17 cellular contexts compared by ENCODE assay signal in the genomic region with DNA sequence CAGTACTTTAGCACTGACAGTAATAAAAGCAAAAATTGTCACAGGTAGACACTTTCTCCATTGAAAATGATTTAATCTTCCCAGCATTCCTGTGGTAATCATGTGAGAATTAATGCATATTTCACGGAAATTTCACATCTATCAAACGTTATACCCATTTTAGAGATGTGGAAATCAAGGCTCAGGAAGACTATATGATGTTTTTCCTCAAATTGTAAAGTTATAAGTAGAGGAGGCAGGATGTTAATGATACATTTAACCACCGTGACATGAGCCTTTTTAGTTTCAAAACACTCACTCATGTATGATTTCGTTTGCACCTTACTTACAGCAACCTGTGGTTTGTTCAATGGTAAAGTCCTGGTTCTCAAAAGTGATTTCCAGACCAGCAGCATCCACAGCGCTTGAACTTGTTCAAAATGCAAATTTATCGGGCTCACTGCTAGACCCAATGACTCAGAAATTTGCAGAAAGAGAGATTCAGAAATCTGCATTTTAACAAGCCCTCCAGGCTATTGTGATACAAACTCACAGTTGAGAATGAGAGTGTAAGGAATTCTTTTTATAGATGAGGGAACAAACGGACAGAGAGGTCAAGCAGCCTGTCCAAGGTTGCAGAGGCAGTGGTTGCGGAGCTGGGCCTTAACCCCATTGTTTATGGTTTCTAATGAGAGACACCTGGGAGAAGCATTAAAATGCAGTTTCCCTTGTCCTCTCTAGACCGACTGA.
DNase-seq lines count a peak whose midpoint lies in the region; ATAC-seq, FAIRE-seq and TF ChIP-seq lines count a peak whose summit lies in the region.
"Had no signal": no experiment of that assay in that cellular context is flagged by ENCODE, and none has a peak within 500 bp of the region (broad histone marks: within the 10 kb centered on the region; RNA-seq: fewer than 3 reads in every experiment).

No MANE protein-coding gene starts in this region.

- H3K18ac ChIP-seq in IMR-90 (ENCODE audit: low read depth, low read length), result 0 out of 2 replicates have a peak overlapping the region, but pooled peaks have one; percentile 5

- dilution Hi-C loops in IMR-90 (cut with HindIII; ENCODE audit: low sequenced_read_pairs, unreplicated experiment), result no loop called here

- CTCF ChIA-PET in A549 (lab: Yijun Ruan, JAX), result interaction anchor here (1.6 kb wide), 1 partner anchor 676 kb away, joined by 3 read pairs; no protein-coding TSS in a partner anchor
- CTCF ChIA-PET in IMR-90 (lab: Yijun Ruan, JAX), result no interaction called here

- 84% methylated on average over 9 of the region's 9 CpGs for WGBS in A549 (ENCODE audit: missing lambda C conversion rate)
- 60% methylated on average over 2 of the region's 9 CpGs; no CpG with 5 or more reads in 1 of the 2 experiments for WGBS in IMR-90 (ENCODE audit: extremely low coverage in 2 of 2, insufficient read length in 1 of 2), 2 experiments

- no peak for FAIRE-seq in A549 (lab: Jason Lieb, UNC)
- FAIRE-seq in HTR-8/SVneo (lab: Jason Lieb, UNC), result no peak

- H3K4me3 ChIP-seq in A549 (no peak overlapping the region), IMR-90 (ENCODE audit: insufficient read depth, low read depth, low read length) (no peak overlapping the region), fibroblast of mammary gland (ENCODE audit: control insufficient read depth, low read depth, low read length) (no peak overlapping the region)
- H3K4me3 ChIP-seq: SJSA1 had no signal

- DNase-seq in A549 (ENCODE audit: low read depth in 1 of 2, low spot score in 1 of 2) (no peak), IMR-90 (no peak), fibroblast of mammary gland (ENCODE audit: low read depth) (peak; percentile 41), progenitor cell of endocrine pancreas (ENCODE audit: low spot score, unreplicated experiment) (no peak), HTR-8/SVneo (ENCODE audit: insufficient read length, low spot score) (no peak)
- DNase-seq: activated CD4-positive, CD25-positive, alpha-beta regulatory T cell; activated T-cell treated with anti-CD3 and anti-CD28 coated beads, Interleukin-2, amount 50 U/mL, for 48 hours; amygdala; Calu3; glutamatergic neuron; NCI-H1105 treated with DMSO at 0.1 percent for 48 hours; NCI-H82 had no signal

- peak overlapping the region; percentile 82 to 89; a peak in 5 of 6 replicates for H3K27ac ChIP-seq in A549
- no peak overlapping the region; the same call in 1 of the 2 replicates for H3K27ac ChIP-seq in IMR-90 (ENCODE audit: insufficient read depth, low read length)

- H2BK15ac ChIP-seq in IMR-90 (ENCODE audit: low read depth, low read length), result peak overlapping the region; percentile 60; the same call in 1 of the 3 replicates

- H3K9me3 Mint-ChIP-seq in progenitor cell of endocrine pancreas (ENCODE audit: low read depth), result no peaks in the 10 kb centered on the region

- ATAC-seq in A549 (no peak), GM21447 (IDR thresholded peaks at IDR 0.05; ENCODE audit: unreplicated experiment) (peak; percentile 84), IMR-90 (ENCODE audit: low read depth) (no peak), HG02642 (IDR thresholded peaks at IDR 0.05; ENCODE audit: poor library complexity, unreplicated experiment) (no peak), GM19397 (IDR thresholded peaks at IDR 0.05; ENCODE audit: unreplicated experiment) (no peak)

- peaks cover 34% of the 10 kb centered on the region for H3K4me1 ChIP-seq in A549
- peaks cover 10% of the 10 kb centered on the region for H3K4me1 ChIP-seq in IMR-90 (ENCODE audit: control insufficient read depth, insufficient read depth, low read length)

- H3K79me1 ChIP-seq in IMR-90 (ENCODE audit: low read depth in 1 of 2, low read length in 2 of 2), result peaks cover 0 to 7% of the 10 kb centered on the region in 2 experiments; a peak in 2 of 4 replicates

- no peak overlapping the region for H3K23ac ChIP-seq in IMR-90 (ENCODE audit: low read depth, low read length)

- H3K56ac ChIP-seq in IMR-90 (ENCODE audit: extremely low read depth, insufficient read depth, low read length), result no peak overlapping the region

- no peak overlapping the region for H2AFZ ChIP-seq in IMR-90 (replicated peaks; ENCODE audit: low read length, poor library complexity)

- 0 out of 2 replicates have a peak overlapping the region, but pooled peaks have one; percentile 3 for H3K14ac ChIP-seq in IMR-90 (replicated peaks; ENCODE audit: low read depth, low read length)

- H3K9me1 ChIP-seq in IMR-90 (ENCODE audit: insufficient read depth, low read length), result peaks cover 13% of the 10 kb centered on the region

- H3K27ac Mint-ChIP-seq in progenitor cell of endocrine pancreas, result no peak overlapping the region
- H3K27ac Mint-ChIP-seq: type B pancreatic cell had no signal

- no peaks in the 10 kb centered on the region for H4K20me1 ChIP-seq in IMR-90 (ENCODE audit: insufficient read depth, low read length)

- in situ Hi-C loops in IMR-90 (cut with MboI; ENCODE audit: low sequenced_read_pairs), result loop anchor here (25.0 kb wide), 1 partner anchor 926 kb away; the partner anchor contains the start of gene TBX5

- POLR2A ChIA-PET in A549 (lab: Yijun Ruan, JAX), result no interaction called here
- POLR2A ChIA-PET in IMR-90 (lab: Charles Lee; ENCODE audit: unreplicated experiment), result no interaction called here

- no peaks in the 10 kb centered on the region for H3K36me3 Mint-ChIP-seq in progenitor cell of endocrine pancreas (ENCODE audit: insufficient read depth)
- H3K36me3 Mint-ChIP-seq: type B pancreatic cell had no signal

- H3K9me3 ChIP-seq in A549 (peaks cover 14% of the 10 kb centered on the region; the same call in 2 of the 3 replicates), IMR-90 (ENCODE audit: control insufficient read depth, insufficient read depth, low read length) (no peaks in the 10 kb centered on the region)
- H3K9me3 ChIP-seq: SJSA1 had no signal

- no peak overlapping the region for H4K5ac ChIP-seq in IMR-90 (ENCODE audit: low read depth, low read length)

- no peak for TF ChIP-seq CTCF in A549 (IDR thresholded peaks at IDR 0.05)
- no peak for TF ChIP-seq CTCF in IMR-90 (conservative IDR thresholded peaks at IDR 0.05; ENCODE audit: low read depth, low read length)
- TF ChIP-seq CTCF in fibroblast of mammary gland (conservative IDR thresholded peaks at IDR 0.05; ENCODE audit: control insufficient read depth, insufficient read depth, low read depth, low read length), result no peak
- no peak for TF ChIP-seq CTCF in progenitor cell of endocrine pancreas (IDR thresholded peaks at IDR 0.05; ENCODE audit: unreplicated experiment)

- H3K9ac ChIP-seq in IMR-90 (ENCODE audit: low read depth, low read length), result no peak overlapping the region

- no peak for TF ChIP-seq EP300 in A549 (IDR thresholded peaks at IDR 0.05)

- H2AK9ac ChIP-seq in IMR-90 (replicated peaks; ENCODE audit: low read depth, low read length, poor library complexity), result no peak overlapping the region

- H2BK120ac ChIP-seq in IMR-90 (ENCODE audit: low read depth, low read length), result peak overlapping the region; percentile 72

- no peak overlapping the region for H3K4me3 Mint-ChIP-seq in progenitor cell of endocrine pancreas (ENCODE audit: low read depth)
- H3K4me3 Mint-ChIP-seq: type B pancreatic cell had no signal

- intact Hi-C loops in IMR-90 (cut with micrococcal nuclease), result no loop called here

- TF ChIP-seq RAD21 in A549 (conservative IDR thresholded peaks at IDR 0.05 in 1 of 2, IDR thresholded peaks at IDR 0.05 in 1 of 2) (no peak), IMR-90 (IDR thresholded peaks at IDR 0.05; ENCODE audit: low read length) (no peak)

- H3K4me1 Mint-ChIP-seq in progenitor cell of endocrine pancreas (ENCODE audit: low read depth), result no peaks in the 10 kb centered on the region

- peaks cover 27% of the 10 kb centered on the region for H3K27me3 Mint-ChIP-seq in progenitor cell of endocrine pancreas

- H3K4me2 ChIP-seq in A549, result peak overlapping the region; percentile 72; the same call in 2 of the 3 replicates
- H3K4me2 ChIP-seq in IMR-90 (ENCODE audit: low read depth, low read length), result no peak overlapping the region

- H3K4ac ChIP-seq in IMR-90 (ENCODE audit: low read depth, low read length), result peak overlapping the region; percentile 55

- H4K8ac ChIP-seq in IMR-90 (ENCODE audit: low read depth in 2 of 2, low read length in 2 of 2), result peak overlapping the region; percentile 23 to 31; a peak in 2 of 4 replicates

- H4K91ac ChIP-seq in IMR-90 (ENCODE audit: insufficient read depth, low read depth, low read length), result peak overlapping the region; percentile 43

- H2BK20ac ChIP-seq in IMR-90 (ENCODE audit: low read depth, low read length), result peak overlapping the region; percentile 57

- no TSS peak for BruUV-seq in IMR-90 (replicated peaks; lab: Mats Ljungman, UMichigan)

- no peaks in the 10 kb centered on the region for H3K27me3 ChIP-seq in IMR-90 (ENCODE audit: control insufficient read depth, insufficient read depth, low read length)
- H3K27me3 ChIP-seq: SJSA1 had no signal

- H2BK5ac ChIP-seq in IMR-90 (ENCODE audit: low read depth, low read length, poor library complexity, severe bottlenecking), result no peak overlapping the region

- TF ChIP-seq POLR2A in A549 (IDR thresholded peaks at IDR 0.05; ENCODE audit: low read length), result no peak
- TF ChIP-seq POLR2A in IMR-90 (IDR thresholded peaks at IDR 0.05; ENCODE audit: low read depth, low read length), result no peak

- H3K36me3 ChIP-seq in IMR-90 (ENCODE audit: control insufficient read depth, insufficient read depth, low read length), result no peaks in the 10 kb centered on the region
- H3K36me3 ChIP-seq: SJSA1 had no signal

- 0 out of 2 replicates have a peak overlapping the region, but pooled peaks have one; percentile 50 for H2AK5ac ChIP-seq in IMR-90 (ENCODE audit: low read depth, low read length)

TF ChIP-seq in A549, 52 proteins besides CTCF, POLR2A, EP300 and RAD21 (continues in another document):
- TF ChIP-seq KDM1A (IDR thresholded peaks at IDR 0.05; ENCODE audit: low read depth), result peak; percentile 92

TF ChIP-seq in IMR-90, 13 proteins besides CTCF, POLR2A, EP300 and RAD21:
- TF ChIP-seq RCOR1 (IDR thresholded peaks at IDR 0.05; ENCODE audit: insufficient replicate concordance, low read length) (peak; percentile 17), CHD1 (IDR thresholded peaks at IDR 0.05; ENCODE audit: low read depth, low read length) (no peak), CEBPB (IDR thresholded peaks at IDR 0.05; ENCODE audit: low read depth, low read length) (no peak), NFE2L2 (IDR thresholded peaks at IDR 0.05; ENCODE audit: low read depth, low read length) (no peak), BHLHE40 (IDR thresholded peaks at IDR 0.05; ENCODE audit: low read depth, low read length) (no peak)
